In genomic region chr9:130696139-130696650, GRCh38 we compare ENCODE assay signal across 24 cellular contexts. TPM values are rescaled to one million over a fixed set of nuclear protein-coding genes. Genes with fewer than 3 reads are reported as not detected.
DNase-seq lines count a peak whose midpoint lies in the region; ATAC-seq and TF ChIP-seq lines count a peak whose summit lies in the region.
"Had no signal": no experiment of that assay in that cellular context is flagged by ENCODE, and none has a peak within 500 bp of the region (broad histone marks: within the 10 kb centered on the region; RNA-seq: fewer than 3 reads in every experiment).

No MANE protein-coding gene starts in this region.

- H3K4me3 Mint-ChIP-seq in Calu3 (ENCODE audit: low read depth, unreplicated experiment) (no peak overlapping the region), endothelial cell (ENCODE audit: unreplicated experiment) (peak overlapping the region; percentile 37)

- H3K27me3 ChIP-seq in BLaER1, result no peaks in the 10 kb centered on the region
- H3K27me3 ChIP-seq: heart left ventricle, suprapubic skin had no signal

- H3K27ac Mint-ChIP-seq in Calu3 (ENCODE audit: unreplicated experiment) (peak overlapping the region; percentile 78), endothelial cell (ENCODE audit: unreplicated experiment) (no peak overlapping the region)
- H3K27ac Mint-ChIP-seq: activated naive CD8-positive, alpha-beta T cell treated with anti-CD3 and anti-CD28 coated beads, Interleukin-2, amount 10 ng/mL, durations not matched to agents 7 days and 5 days had no signal

- H3K4me1 ChIP-seq in BLaER1, result peaks cover 29% of the 10 kb centered on the region

- 0 out of 2 replicates have a peak overlapping the region, but pooled peaks have one; percentile 24 for H3K9ac ChIP-seq in BLaER1

- peaks cover 64% of the 10 kb centered on the region for H3K36me3 ChIP-seq in BLaER1

- H3K4me3 ChIP-seq in BLaER1, result no peak overlapping the region
- H3K4me3 ChIP-seq: heart left ventricle, suprapubic skin had no signal

- intact Hi-C loops in Calu3 (cut with micrococcal nuclease; ENCODE audit: unreplicated experiment), result no loop called here

- POLR2A ChIA-PET in RWPE1 (lab: Yijun Ruan, JAX; ENCODE audit: low non-redundant PET), result interaction anchor here (0.6 kb wide), 1 partner anchor 570 kb away, joined by 3 read pairs; no protein-coding TSS in a partner anchor

- TF ChIP-seq CTCF in Calu3 (IDR thresholded peaks at IDR 0.05; ENCODE audit: unreplicated experiment), result no peak
- no peak for TF ChIP-seq CTCF in RWPE1 (conservative IDR thresholded peaks at IDR 0.05; ENCODE audit: low read depth)
- TF ChIP-seq CTCF in endothelial cell (IDR thresholded peaks at IDR 0.05; ENCODE audit: unreplicated experiment), result no peak

- H3K4me1 Mint-ChIP-seq in Calu3 (ENCODE audit: low read depth, unreplicated experiment) (peaks cover 31% of the 10 kb centered on the region), endothelial cell (ENCODE audit: unreplicated experiment) (peaks cover 18% of the 10 kb centered on the region)

- H3K27me3 Mint-ChIP-seq in Calu3 (ENCODE audit: unreplicated experiment) (no peaks in the 10 kb centered on the region), endothelial cell (ENCODE audit: unreplicated experiment) (peaks cover 7% of the 10 kb centered on the region)
- H3K27me3 Mint-ChIP-seq: activated naive CD8-positive, alpha-beta T cell treated with anti-CD3 and anti-CD28 coated beads, Interleukin-2, amount 10 ng/mL, durations not matched to agents 7 days and 5 days had no signal

- DNase-seq in Calu3 (no peak), RWPE1 (ENCODE audit: low spot score) (no peak), endothelial cell (ENCODE audit: low spot score) (no peak), NOMO-1 treated with DMSO at 0.1 percent for 48 hours (lab: John Stamatoyannopoulos, UW; ENCODE audit: unreplicated experiment) (no peak), AML-193 (lab: John Stamatoyannopoulos, UW) (no peak)
- DNase-seq: activated CD8-positive, alpha-beta memory T cell treated with anti-CD3 and anti-CD28 coated beads for 24 hours; activated naive CD8-positive, alpha-beta T cell treated with anti-CD3 and anti-CD28 coated beads, Interleukin-2, amount 10 ng/mL, durations not matched to agents 7 days and 5 days; cerebellar nuclear complex; DMS79; heart left ventricle; left cardiac atrium; mesendoderm; naive B cell; NCI-H1417; NCI-H510A treated with DMSO at 0.1 percent for 48 hours; stimulated activated CD8-positive, alpha-beta memory T cell treated with anti-CD3 and anti-CD28 coated beads, Interleukin-4, amount 100 ng/mL, for 48 hours had no signal

- peaks cover 6% of the 10 kb centered on the region; the same call in 1 of the 2 replicates for H3K9me3 ChIP-seq in BLaER1
- H3K9me3 ChIP-seq: heart left ventricle, suprapubic skin had no signal

- no peaks in the 10 kb centered on the region for H3K9me3 Mint-ChIP-seq in Calu3 (ENCODE audit: low read depth, unreplicated experiment)
- H3K9me3 Mint-ChIP-seq in endothelial cell (ENCODE audit: unreplicated experiment), result no peaks in the 10 kb centered on the region
- H3K9me3 Mint-ChIP-seq: activated naive CD8-positive, alpha-beta T cell treated with anti-CD3 and anti-CD28 coated beads, Interleukin-2, amount 10 ng/mL, durations not matched to agents 7 days and 5 days had no signal

- ATAC-seq in GM19395 (IDR thresholded peaks at IDR 0.05; ENCODE audit: unreplicated experiment), result no peak
- ATAC-seq: activated CD4-positive, CD25-positive, alpha-beta regulatory T cell treated with anti-CD3 and anti-CD28 coated beads, Interleukin-2, amount 50 U/mL, for 24 hours; heart left ventricle; left cardiac atrium; sciatic nerve had no signal

- no peak overlapping the region for H3K27ac ChIP-seq in BLaER1
- peak overlapping the region; percentile 35 for H3K27ac ChIP-seq in RWPE1
- H3K27ac ChIP-seq: heart left ventricle, HL-60, suprapubic skin had no signal

- peaks cover 46% of the 10 kb centered on the region for H3K36me3 Mint-ChIP-seq in Calu3 (ENCODE audit: insufficient read depth, unreplicated experiment)
- peaks cover 30% of the 10 kb centered on the region for H3K36me3 Mint-ChIP-seq in endothelial cell (ENCODE audit: low read depth, unreplicated experiment)

- CTCF ChIA-PET in Calu3 (lab: Charles Lee), result no interaction called here
- CTCF ChIA-PET in RWPE1 (lab: Yijun Ruan, JAX), result interaction anchor here (0.5 to 1.2 kb wide), 3 partner anchors 12 to 435 kb away, joined by 3 to 4 read pairs (median 4); no protein-coding TSS in a partner anchor

- H4K20me1 ChIP-seq in BLaER1, result peaks cover 66% of the 10 kb centered on the region

- BruUV-seq in Calu3 (replicated peaks; lab: Mats Ljungman, UMichigan), result TSS peak; percentile 3

- peak overlapping the region; percentile 30 for H3K4me2 ChIP-seq in BLaER1

RNA-seq across cellular contexts. Expression of gene EXOSC2, which starts 2.6 kb away (rescaled TPM):
- total RNA-seq in Calu3 (2022) (42.9 and 43.0 TPM in 2 replicates), endothelial cell (ENCODE audit: unreplicated experiment) (26.0 TPM)

RNA-seq across cellular contexts. Expression of gene PRDM12, which starts 31.8 kb away (rescaled TPM):
- total RNA-seq in Calu3 (2022), result not detected in 2 replicates
- not detected for total RNA-seq in endothelial cell (ENCODE audit: unreplicated experiment)
- total RNA-seq: epithelial cell of proximal tubule, fibroblast of villous mesenchyme, left cardiac atrium, sciatic nerve, suprapubic skin had no signal
